Comparison of ENCODE assay signal across 26 cellular contexts in genomic region chr11:59223177-59223576, GRCh38. TPM values are rescaled to one million over a fixed set of nuclear protein-coding genes. Genes with fewer than 3 reads are reported as not detected.
DNase-seq lines count a peak whose midpoint lies in the region; ATAC-seq, FAIRE-seq and TF ChIP-seq lines count a peak whose summit lies in the region.
"Had no signal": no experiment of that assay in that cellular context is flagged by ENCODE, and none has a peak within 500 bp of the region (broad histone marks: within the 10 kb centered on the region; RNA-seq: fewer than 3 reads in every experiment).

No MANE protein-coding gene starts in this region.

- CTCF ChIA-PET in PC-3 (lab: Charles Lee) = no interaction called here

- H3K79me2 ChIP-seq in PC-3 (ENCODE audit: low read length) = no peaks in the 10 kb centered on the region

- no peaks in the 10 kb centered on the region for H3K27me3 ChIP-seq in adipocyte (replicated peaks; ENCODE audit: control insufficient read depth, insufficient read depth, low read length)
- H3K27me3 ChIP-seq in muscle layer of colon (ENCODE audit: control insufficient read depth in 1 of 2, insufficient read depth in 2 of 2, low read length in 2 of 2) = no peaks in the 10 kb centered on the region
- no peaks in the 10 kb centered on the region for H3K27me3 ChIP-seq in stomach smooth muscle (ENCODE audit: control insufficient read depth in 1 of 2, insufficient read depth in 2 of 2, low read length in 2 of 2)
- no peaks in the 10 kb centered on the region for H3K27me3 ChIP-seq in PC-3 (ENCODE audit: low read length)
- H3K27me3 ChIP-seq: body of pancreas, testis had no signal

- H3K4me3 ChIP-seq in adipocyte (ENCODE audit: low read length) = no peak overlapping the region
- no peak overlapping the region for H3K4me3 ChIP-seq in muscle layer of colon (ENCODE audit: low read depth in 1 of 2, low read length in 2 of 2)
- H3K4me3 ChIP-seq in stomach smooth muscle (ENCODE audit: low read length in 2 of 2) = no peak overlapping the region
- no peak overlapping the region for H3K4me3 ChIP-seq in PC-3 (ENCODE audit: low read length)
- H3K4me3 ChIP-seq: body of pancreas, SK-N-MC, smooth muscle cell, testis had no signal

- H2AFZ ChIP-seq in PC-3 (ENCODE audit: low read length) = no peak overlapping the region

- H3K9me2 ChIP-seq in PC-3 (replicated peaks; ENCODE audit: low read length) = no peaks in the 10 kb centered on the region

- no peak for TF ChIP-seq CTCF in PC-3 (conservative IDR thresholded peaks at IDR 0.05; ENCODE audit: low read depth, low read length)

- POLR2A ChIA-PET in PC-3 (lab: Charles Lee; ENCODE audit: unreplicated experiment) = no interaction called here

- H3K27ac ChIP-seq in muscle layer of colon (ENCODE audit: low read depth, low read length) (peak overlapping the region; percentile 66), stomach smooth muscle (ENCODE audit: low read length) (peak overlapping the region; percentile 53), PC-3 (ENCODE audit: low read length) (no peak overlapping the region)
- H3K27ac ChIP-seq: SK-N-MC had no signal

- no peaks in the 10 kb centered on the region for H3K9me3 ChIP-seq in adipocyte (ENCODE audit: control insufficient read depth, low read length)
- no peaks in the 10 kb centered on the region for H3K9me3 ChIP-seq in muscle layer of colon (ENCODE audit: low read length)
- no peaks in the 10 kb centered on the region for H3K9me3 ChIP-seq in stomach smooth muscle (ENCODE audit: control insufficient read depth in 2 of 2, low read length in 2 of 2)
- H3K9me3 ChIP-seq in PC-3 (ENCODE audit: low read length) = no peaks in the 10 kb centered on the region
- H3K9me3 ChIP-seq: body of pancreas, testis had no signal

- peak; percentile 72 for FAIRE-seq in GM19239 (lab: Jason Lieb, UNC)
- FAIRE-seq: G401.6 had no signal

- peak overlapping the region; percentile 68 for H3K9ac ChIP-seq in adipocyte (ENCODE audit: low read length)
- H3K9ac ChIP-seq in muscle layer of colon (ENCODE audit: low read length) = no peak overlapping the region
- no peak overlapping the region for H3K9ac ChIP-seq in stomach smooth muscle (ENCODE audit: low read length in 2 of 2)
- H3K9ac ChIP-seq in PC-3 (ENCODE audit: low read length) = no peak overlapping the region

- H4K20me1 ChIP-seq in PC-3 (ENCODE audit: low read length) = no peaks in the 10 kb centered on the region

- no peak for ATAC-seq in PC-3
- ATAC-seq: activated CD4-positive, alpha-beta T cell treated with anti-CD3 and anti-CD28 coated beads for 36 hours; body of pancreas had no signal

- BruUV-seq in PC-3 (replicated peaks; lab: Mats Ljungman, UMichigan) = no TSS peak

- H3K4me2 ChIP-seq in PC-3 (ENCODE audit: low read length) = no peak overlapping the region
- H3K4me2 ChIP-seq: smooth muscle cell had no signal

- DNase-seq in GM19239 (ENCODE audit: insufficient read length, low spot score) (no peak), adipocyte (ENCODE audit: low read depth) (no peak), SHP77 (lab: John Stamatoyannopoulos, UW) (no peak), PC-3 (no peak), GF-D8 (lab: John Stamatoyannopoulos, UW) (no peak)
- DNase-seq: activated CD4-positive, alpha-beta T cell treated with anti-CD3 and anti-CD28 coated beads for 36 hours; activated gamma-delta T cell; DMS53; effector CD8-positive, alpha-beta T cell; erythroblast; H7; islet precursor cell; NCI-H1092; NCI-H187; NCI-H526; T-helper 2 cell; testis had no signal

- intact Hi-C loops in PC-3 (cut with micrococcal nuclease) = no loop called here

- H3F3A ChIP-seq in PC-3 (ENCODE audit: low read length, unreplicated experiment) = no peaks in the 10 kb centered on the region

- H3K36me3 ChIP-seq in adipocyte (ENCODE audit: control insufficient read depth, insufficient read depth, low read length, severe bottlenecking) (no peaks in the 10 kb centered on the region), muscle layer of colon (ENCODE audit: insufficient read depth, low read length) (no peaks in the 10 kb centered on the region), stomach smooth muscle (ENCODE audit: control insufficient read depth in 2 of 2, insufficient read depth in 2 of 2, low read length in 2 of 2) (no peaks in the 10 kb centered on the region), PC-3 (ENCODE audit: low read depth, low read length) (no peaks in the 10 kb centered on the region)

- peaks cover 54% of the 10 kb centered on the region for H3K4me1 ChIP-seq in adipocyte (ENCODE audit: control insufficient read depth, insufficient read depth, low read length)
- peaks cover 16% of the 10 kb centered on the region for H3K4me1 ChIP-seq in muscle layer of colon (ENCODE audit: insufficient read depth, low read length)
- H3K4me1 ChIP-seq in stomach smooth muscle (ENCODE audit: control insufficient read depth, insufficient read depth, low read length) = no peaks in the 10 kb centered on the region
- H3K4me1 ChIP-seq in PC-3 (ENCODE audit: insufficient read depth, low read length) = peaks cover 32% of the 10 kb centered on the region
- H3K4me1 ChIP-seq: body of pancreas, testis had no signal

RNA-seq across cellular contexts. Expression of gene MPEG1, which starts 10.4 kb away (rescaled TPM):
- total RNA-seq in PC-3 (2014; rRNA removed) = not detected in 2 replicates
- total RNA-seq: activated CD4-positive, alpha-beta T cell treated with anti-CD3 and anti-CD28 coated beads for 36 hours; H7; LHCN-M2; progenitor cell of endocrine pancreas; RPMI7951 had no signal

RNA-seq across cellular contexts. Expression of gene DTX4, which starts 51.2 kb away (rescaled TPM):
- 4.0 and 4.9 TPM in 2 replicates for total RNA-seq in PC-3 (2014; rRNA removed)
